Comparison of ENCODE assay signal across 10 cellular contexts in genomic region chr1:164576311-164577271, GRCh38. TPM values are rescaled to one million over a fixed set of nuclear protein-coding genes. Genes with fewer than 3 reads are reported as not detected.
DNase-seq lines count a peak whose midpoint lies in the region; TF ChIP-seq lines count a peak whose summit lies in the region.
"Had no signal": no experiment of that assay in that cellular context is flagged by ENCODE, and none has a peak within 500 bp of the region (broad histone marks: within the 10 kb centered on the region; RNA-seq: fewer than 3 reads in every experiment).

No MANE protein-coding gene starts in this region.

- peaks cover 4% of the 10 kb centered on the region for H3K9me3 Mint-ChIP-seq in type B pancreatic cell
- H3K9me3 Mint-ChIP-seq: activated naive CD4-positive, alpha-beta T cell treated with anti-CD3 and anti-CD28 coated beads, Interleukin-2, amount 50 U/mL, for 24 hours had no signal

- no peak overlapping the region for H3K4me3 ChIP-seq in fibroblast of villous mesenchyme (ENCODE audit: low read depth, low read length)
- peak overlapping the region; percentile 48 to 56 for H3K4me3 ChIP-seq in muscle layer of colon (ENCODE audit: low read depth in 1 of 2, low read length in 2 of 2)
- H3K4me3 ChIP-seq in SJCRH30, result no peak overlapping the region
- H3K4me3 ChIP-seq: HAP-1 had no signal

- H3K27ac Mint-ChIP-seq in type B pancreatic cell, result peak overlapping the region; percentile 91
- H3K27ac Mint-ChIP-seq: activated naive CD4-positive, alpha-beta T cell treated with anti-CD3 and anti-CD28 coated beads, Interleukin-2, amount 50 U/mL, for 24 hours had no signal

- H3K36me3 Mint-ChIP-seq in type B pancreatic cell, result peaks cover 61% of the 10 kb centered on the region
- H3K36me3 Mint-ChIP-seq: activated naive CD4-positive, alpha-beta T cell treated with anti-CD3 and anti-CD28 coated beads, Interleukin-2, amount 50 U/mL, for 24 hours had no signal

- H3K9me3 ChIP-seq in muscle layer of colon (ENCODE audit: low read length) (no peaks in the 10 kb centered on the region), SJCRH30 (replicated peaks) (no peaks in the 10 kb centered on the region)
- H3K9me3 ChIP-seq: HAP-1 had no signal

- H3K9ac ChIP-seq in muscle layer of colon (ENCODE audit: low read length), result peak overlapping the region; percentile 46

- peaks cover 71% of the 10 kb centered on the region for H3K4me1 ChIP-seq in muscle layer of colon (ENCODE audit: insufficient read depth, low read length)
- no peaks in the 10 kb centered on the region for H3K4me1 ChIP-seq in SJCRH30

- H3K27me3 Mint-ChIP-seq in type B pancreatic cell, result no peaks in the 10 kb centered on the region
- H3K27me3 Mint-ChIP-seq: activated naive CD4-positive, alpha-beta T cell treated with anti-CD3 and anti-CD28 coated beads, Interleukin-2, amount 50 U/mL, for 24 hours had no signal

- H3K27ac ChIP-seq in adipose tissue (ENCODE audit: low read depth, low read length) (peak overlapping the region; percentile 15), muscle layer of colon (ENCODE audit: low read depth, low read length) (peak overlapping the region; percentile 92), SJCRH30 (no peak overlapping the region)

- H3K4me3 Mint-ChIP-seq in type B pancreatic cell, result peak overlapping the region; percentile 87
- H3K4me3 Mint-ChIP-seq: activated naive CD4-positive, alpha-beta T cell treated with anti-CD3 and anti-CD28 coated beads, Interleukin-2, amount 50 U/mL, for 24 hours had no signal

- peak; percentile 78 for DNase-seq in fibroblast of villous mesenchyme (ENCODE audit: low read depth)
- DNase-seq in type B pancreatic cell (ENCODE audit: extremely low spot score, unreplicated experiment), result no peak
- no peak for DNase-seq in SHP77 treated with DMSO at 0.1 percent for 48 hours (lab: John Stamatoyannopoulos, UW)
- no peak for DNase-seq in SJCRH30
- DNase-seq in SK-N-DZ (ENCODE audit: low spot score), result no peak
- no peak for DNase-seq in NCI-H748 treated with DMSO at 0.1 percent for 48 hours (lab: John Stamatoyannopoulos, UW)

- H3K27me3 ChIP-seq in muscle layer of colon (ENCODE audit: control insufficient read depth in 1 of 2, insufficient read depth in 2 of 2, low read length in 2 of 2) (no peaks in the 10 kb centered on the region), SJCRH30 (no peaks in the 10 kb centered on the region)

- TF ChIP-seq CTCF in fibroblast of villous mesenchyme (IDR thresholded peaks at IDR 0.05; ENCODE audit: insufficient read depth, low read depth, low read length) (no peak), type B pancreatic cell (conservative IDR thresholded peaks at IDR 0.05) (no peak)

- WGBS in adipose tissue, 3 donors, result 63 to 66% (median 63%) methylated on average over 63 to 64 of the region's 64 CpGs

- H3K4me1 Mint-ChIP-seq in type B pancreatic cell (ENCODE audit: unreplicated experiment), result peaks cover 68% of the 10 kb centered on the region
- H3K4me1 Mint-ChIP-seq: activated naive CD4-positive, alpha-beta T cell treated with anti-CD3 and anti-CD28 coated beads, Interleukin-2, amount 50 U/mL, for 24 hours had no signal

- peaks cover 12% of the 10 kb centered on the region for H3K36me3 ChIP-seq in muscle layer of colon (ENCODE audit: insufficient read depth, low read length)
- H3K36me3 ChIP-seq in SJCRH30, result no peaks in the 10 kb centered on the region; the same call in none of the 2 replicates
- H3K36me3 ChIP-seq: HAP-1 had no signal

RNA-seq across cellular contexts. Expression of gene PBX1, which starts 17.6 kb away (rescaled TPM):
- polyA plus RNA-seq in adipose tissue, result 10 to 100 TPM; 23.8 to 45.7 (median 24.1) TPM
- total RNA-seq in fibroblast of villous mesenchyme (62.8 and 67.4 TPM in 2 replicates), type B pancreatic cell (ENCODE audit: low replicate concordance) (257 and 324 TPM in 2 replicates)
- 39.0 and 39.1 TPM in 2 replicates for total RNA-seq in SJCRH30 (2014; rRNA removed; shearing (Covaris generic))
- 10.4 and 11.3 TPM in 2 replicates for polyA plus RNA-seq in SK-N-DZ (2014; cell fraction: cytosol; rRNA removed)
- polyA plus RNA-seq in SK-N-DZ (2014; cell fraction: nucleus; rRNA removed), result 6.7 and 6.9 TPM in 2 replicates

Comparison
In these comparisons a context has a peak if more than half of its experiments do, and no peak if none do; other contexts are left out.
1. H3K4me3 ChIP-seq: peak in muscle layer of colon (2 of 2); none in fibroblast of villous mesenchyme (single experiment) and SJCRH30 (single experiment).